ENCODE assay signal across 14 cellular contexts in the genomic region with DNA sequence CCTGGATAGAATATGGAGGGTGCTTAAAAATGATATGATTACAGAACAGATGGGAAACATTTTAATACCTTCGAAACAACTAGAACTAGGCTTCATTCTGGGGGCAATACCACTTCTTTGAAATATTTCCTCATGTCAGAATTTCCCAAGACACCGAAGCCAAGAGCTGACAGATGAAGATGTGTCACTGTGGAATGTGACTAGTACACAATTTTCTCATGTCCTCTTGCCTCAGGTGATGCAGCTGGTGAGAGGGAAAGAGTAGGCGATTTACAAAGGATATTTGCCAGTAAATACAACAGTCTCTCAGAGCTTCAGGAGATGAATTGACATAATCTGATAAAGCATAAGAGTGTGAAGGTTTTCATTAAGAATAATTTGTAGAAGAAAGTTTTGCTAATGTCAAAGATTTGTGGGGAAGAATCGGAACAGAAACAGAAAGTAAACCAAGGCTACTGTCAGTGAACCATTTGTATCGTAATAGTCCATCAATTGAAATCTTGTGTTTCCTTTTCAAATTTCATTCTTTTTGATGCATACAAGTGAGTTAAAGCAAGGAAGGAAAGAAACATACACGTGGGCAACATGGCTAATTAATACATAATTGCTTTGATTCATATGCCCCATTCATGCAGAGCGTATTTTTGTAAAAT.
DNase-seq lines count a peak whose midpoint lies in the region; ATAC-seq, FAIRE-seq and TF ChIP-seq lines count a peak whose summit lies in the region.
"Had no signal": no experiment of that assay in that cellular context is flagged by ENCODE, and none has a peak within 500 bp of the region (broad histone marks: within the 10 kb centered on the region; RNA-seq: fewer than 3 reads in every experiment).

No MANE protein-coding gene starts in this region.

- dilution Hi-C loops in keratinocyte (cut with MboI; ENCODE audit: extremely low pct_ligation_motif_present, low sequenced_read_pairs), result no loop called here

- RAD21 ChIA-PET in GM12878 (lab: Charles Lee; ENCODE audit: unreplicated experiment), result no interaction called here

- no peak overlapping the region; the same call in 1 of the 2 replicates for H3K4me3 ChIP-seq in GM12878
- H3K4me3 ChIP-seq in keratinocyte (ENCODE audit: control insufficient read depth in 2 of 3, extremely low read depth in 1 of 3, insufficient read depth in 2 of 3, low read depth in 1 of 3, low read length in 3 of 3), result peak overlapping the region in 2 of 3 experiments; percentile 39 to 50
- peak overlapping the region in 3 of 4 donors; percentile 11 to 15 (median 14) for H3K4me3 ChIP-seq in stomach
- no peak overlapping the region for H3K4me3 ChIP-seq in hepatocyte

- no peaks in the 10 kb centered on the region for H3K4me1 ChIP-seq in GM12878 (ENCODE audit: control insufficient read depth, insufficient read depth, low read length)
- peaks cover 9% of the 10 kb centered on the region for H3K4me1 ChIP-seq in keratinocyte (ENCODE audit: control insufficient read depth, extremely low read depth, insufficient read depth, low read length)
- no peaks in the 10 kb centered on the region for H3K4me1 ChIP-seq in stomach
- no peaks in the 10 kb centered on the region for H3K4me1 ChIP-seq in hepatocyte (ENCODE audit: insufficient read depth)
- H3K4me1 ChIP-seq: Peyer's patch had no signal

- H3K36me3 ChIP-seq in GM12878 (ENCODE audit: control insufficient read depth in 2 of 2, insufficient read depth in 2 of 2, low read length in 1 of 2) (no peaks in the 10 kb centered on the region), keratinocyte (ENCODE audit: control insufficient read depth in 2 of 2, extremely low read depth in 1 of 2, insufficient read depth in 2 of 2, low read length in 2 of 2) (no peaks in the 10 kb centered on the region), stomach (no peaks in the 10 kb centered on the region), hepatocyte (replicated peaks; ENCODE audit: insufficient read depth, low read depth) (no peaks in the 10 kb centered on the region)
- H3K36me3 ChIP-seq: Peyer's patch had no signal

- no peak for ATAC-seq in GM12878
- no peak for ATAC-seq in GM21528 (IDR thresholded peaks at IDR 0.05; ENCODE audit: low FRiP score, unreplicated experiment)
- ATAC-seq: stimulated activated memory B cell treated with anti-CD40 and anti-IgM and Interleukin-4, amounts not matched to agents 10 μg/mL and 1 μg/mL and 100 μg/mL, for 72 hours had no signal

- POLR2A ChIA-PET in GM12878 (lab: Charles Lee), result no interaction called here

- H3K9ac ChIP-seq in GM12878 (ENCODE audit: control insufficient read depth, insufficient read depth, low read length) (no peak overlapping the region), keratinocyte (ENCODE audit: control insufficient read depth, extremely low read depth, insufficient read depth, low read length) (no peak overlapping the region)

- in situ Hi-C loops in GM12878 (cut with MboI), result no loop called here

- TF ChIP-seq RAD21 in GM12878 (IDR thresholded peaks at IDR 0.05; ENCODE audit: insufficient read depth, low read depth, low read length), result no peak

- CTCF ChIA-PET in GM12878 (lab: Yijun Ruan, JAX), result no interaction called here

- no peak for TF ChIP-seq CTCF in GM12878 (IDR thresholded peaks at IDR 0.05 in 2 of 3, conservative IDR thresholded peaks at IDR 0.05 in 1 of 3; ENCODE audit: control insufficient read depth in 2 of 3, extremely low read depth in 1 of 3, insufficient read depth in 1 of 3, low read depth in 3 of 3, low read length in 3 of 3)
- no peak for TF ChIP-seq CTCF in keratinocyte (optimal IDR thresholded peaks at IDR 0.05 in 1 of 3, IDR thresholded peaks at IDR 0.05 in 1 of 3, conservative IDR thresholded peaks at IDR 0.05 in 1 of 3; ENCODE audit: extremely low read depth in 1 of 3, insufficient read depth in 2 of 3, low read length in 3 of 3)
- TF ChIP-seq CTCF in stomach (IDR thresholded peaks at IDR 0.05), result no peak
- no peak for TF ChIP-seq CTCF in hepatocyte (IDR thresholded peaks at IDR 0.05; ENCODE audit: poor library complexity)

- SMC1A ChIA-PET in GM12878 (lab: Charles Lee; ENCODE audit: uncharacterized antibody, unreplicated experiment), result interaction anchor here (1.8 kb wide), 1 partner anchor 30 kb away, joined by 4 read pairs; no protein-coding TSS in a partner anchor

- H3K4me2 ChIP-seq in GM12878 (ENCODE audit: control insufficient read depth, insufficient read depth) (peak overlapping the region; percentile 30; the same call in 1 of the 2 replicates), keratinocyte (ENCODE audit: control insufficient read depth, extremely low read depth, insufficient read depth, low read depth, low read length) (peak overlapping the region; percentile 80), hepatocyte (no peak overlapping the region)

- no peaks in the 10 kb centered on the region for H3K79me2 ChIP-seq in GM12878 (ENCODE audit: control insufficient read depth, insufficient read depth, low read length)
- H3K79me2 ChIP-seq in keratinocyte (ENCODE audit: control insufficient read depth, insufficient read depth, low read length), result no peaks in the 10 kb centered on the region
- no peaks in the 10 kb centered on the region for H3K79me2 ChIP-seq in hepatocyte

- H3K9me2 ChIP-seq in hepatocyte (replicated peaks; ENCODE audit: insufficient read depth), result no peaks in the 10 kb centered on the region

- H3K9me1 ChIP-seq in keratinocyte (ENCODE audit: control insufficient read depth, extremely low read depth, insufficient read depth, low read length), result no peaks in the 10 kb centered on the region

- H3K27me3 ChIP-seq in GM12878 (replicated peaks in 1 of 2; ENCODE audit: control insufficient read depth in 2 of 2, insufficient read depth in 2 of 2, low read length in 1 of 2), result no peaks in the 10 kb centered on the region
- no peaks in the 10 kb centered on the region for H3K27me3 ChIP-seq in keratinocyte (ENCODE audit: control insufficient read depth, extremely low read depth, insufficient read depth, low read length)
- no peaks in the 10 kb centered on the region for H3K27me3 ChIP-seq in stomach
- H3K27me3 ChIP-seq in hepatocyte, result no peaks in the 10 kb centered on the region
- H3K27me3 ChIP-seq: Peyer's patch had no signal

- no peaks in the 10 kb centered on the region for H4K20me1 ChIP-seq in GM12878 (ENCODE audit: control insufficient read depth, insufficient read depth)
- no peaks in the 10 kb centered on the region for H4K20me1 ChIP-seq in keratinocyte (ENCODE audit: control insufficient read depth, extremely low read depth, insufficient read depth, low read length)
- no peaks in the 10 kb centered on the region for H4K20me1 ChIP-seq in hepatocyte (ENCODE audit: insufficient read depth, poor library complexity, severe bottlenecking)

- no peak overlapping the region for H2AFZ ChIP-seq in GM12878 (ENCODE audit: control insufficient read depth, low read depth, low read length)
- H2AFZ ChIP-seq in keratinocyte (ENCODE audit: control insufficient read depth, low read length), result peak overlapping the region; percentile 87
- H2AFZ ChIP-seq in hepatocyte, result no peak overlapping the region

- H3K9me3 ChIP-seq in GM12878 (replicated peaks; ENCODE audit: control insufficient read depth, insufficient read depth, low read length) (no peaks in the 10 kb centered on the region), keratinocyte (ENCODE audit: control insufficient read depth, low read depth, low read length) (no peaks in the 10 kb centered on the region), stomach (no peaks in the 10 kb centered on the region), hepatocyte (ENCODE audit: low read depth) (no peaks in the 10 kb centered on the region)
- H3K9me3 ChIP-seq: Peyer's patch had no signal

- BruUV-seq in GM12878 (replicated peaks; lab: Mats Ljungman, UMichigan), result no TSS peak

- intact Hi-C loops in GM12878 (cut with micrococcal nuclease; ENCODE audit: unreplicated experiment), result no loop called here
- intact Hi-C loops in stomach (cut with DNase I; ENCODE audit: low total_unique reads), result no loop called here

- FAIRE-seq in GM12878 (lab: Jason Lieb, UNC) (peak; percentile 18), keratinocyte (lab: Jason Lieb, UNC) (peak; percentile 84)
- FAIRE-seq: D721Med had no signal

- H3K27ac ChIP-seq in GM12878 (ENCODE audit: control insufficient read depth, insufficient read depth), result no peak overlapping the region
- no peak overlapping the region for H3K27ac ChIP-seq in keratinocyte (ENCODE audit: control insufficient read depth, insufficient read depth, low read length)
- H3K27ac ChIP-seq in stomach, result peak overlapping the region in 2 of 5 donors; percentile 5 to 29
- no peak overlapping the region for H3K27ac ChIP-seq in hepatocyte
- H3K27ac ChIP-seq: VCaP had no signal

- WGBS in GM12878 (ENCODE audit: insufficient coverage, insufficient replicate concordance, low lambda C conversion rate, missing lambda C conversion rate), result 35% methylated on average over 7 of the region's 7 CpGs
- 59 to 75% (median 67%) methylated on average over 7 of the region's 7 CpGs for WGBS in stomach, 5 donors
- 78% methylated on average over 7 of the region's 7 CpGs for WGBS in hepatocyte (ENCODE audit: low lambda C conversion rate, missing lambda C conversion rate)

- TF ChIP-seq POLR2A in GM12878 (IDR thresholded peaks at IDR 0.05; ENCODE audit: low read depth, low read length) (no peak), stomach (IDR thresholded peaks at IDR 0.05) (no peak)

- TF ChIP-seq EP300 in GM12878 (IDR thresholded peaks at IDR 0.05; ENCODE audit: borderline replicate concordance in 1 of 2, control insufficient read depth in 1 of 2, low read depth in 2 of 2, low read length in 2 of 2) (no peak), stomach (IDR thresholded peaks at IDR 0.05) (no peak)

- DNase-seq in M059J (ENCODE audit: low read depth), result peak; percentile 50
- DNase-seq in GM12878 (ENCODE audit: low read depth, low spot score), result no peak
- DNase-seq in keratinocyte (ENCODE audit: low read depth, low spot score), result peak; percentile 11
- DNase-seq in stomach, result no peak
- no peak for DNase-seq in hepatocyte (ENCODE audit: low spot score)
- no peak for DNase-seq in activated T-cell treated with anti-CD3 and anti-CD28 coated beads, Interleukin-2, amount 50 U/mL, for 1 hour
- DNase-seq in COLO829 (ENCODE audit: low spot score), result no peak
- DNase-seq: activated T-cell treated with anti-CD3 and anti-CD28 coated beads, Interleukin-2, amount 50 U/mL, for 24 hours; HFFc6; Peyer's patch had no signal

TF ChIP-seq in GM12878, 131 proteins besides CTCF, POLR2A, EP300 and RAD21 (continues in another document):
- TF ChIP-seq, protein P1, sequence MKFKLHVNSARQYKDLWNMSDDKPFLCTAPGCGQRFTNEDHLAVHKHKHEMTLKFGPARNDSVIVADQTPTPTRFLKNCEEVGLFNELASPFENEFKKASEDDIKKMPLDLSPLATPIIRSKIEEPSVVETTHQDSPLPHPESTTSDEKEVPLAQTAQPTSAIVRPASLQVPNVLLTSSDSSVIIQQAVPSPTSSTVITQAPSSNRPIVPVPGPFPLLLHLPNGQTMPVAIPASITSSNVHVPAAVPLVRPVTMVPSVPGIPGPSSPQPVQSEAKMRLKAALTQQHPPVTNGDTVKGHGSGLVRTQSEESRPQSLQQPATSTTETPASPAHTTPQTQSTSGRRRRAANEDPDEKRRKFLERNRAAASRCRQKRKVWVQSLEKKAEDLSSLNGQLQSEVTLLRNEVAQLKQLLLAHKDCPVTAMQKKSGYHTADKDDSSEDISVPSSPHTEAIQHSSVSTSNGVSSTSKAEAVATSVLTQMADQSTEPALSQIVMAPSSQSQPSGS (IDR thresholded peaks at IDR 0.05; ENCODE audit: low read length), result no peak
- TF ChIP-seq CBX5 (IDR thresholded peaks at IDR 0.05; ENCODE audit: low read depth) (no peak), TARDBP (IDR thresholded peaks at IDR 0.05; ENCODE audit: borderline replicate concordance) (no peak)

Comparison
In these comparisons a context has a peak if more than half of its experiments do, and no peak if none do; other contexts are left out.
1. DNase-seq: peak in M059J (single experiment) and keratinocyte (single experiment); none in GM12878 (single experiment), stomach (single experiment), hepatocyte (single experiment), activated T-cell treated with anti-CD3 and anti-CD28 coated beads, Interleukin-2, amount 50 U/mL, for 1 hour (single experiment) and COLO829 (single experiment).
2. H3K4me3 ChIP-seq: peak in keratinocyte (2 of 3) and stomach (3 of 4); none in GM12878 (single experiment) and hepatocyte (single experiment).